18 cellular contexts compared by ENCODE assay signal in genomic region chr18:78856569-78857200, GRCh38.
DNase-seq lines count a peak whose midpoint lies in the region; ATAC-seq, FAIRE-seq and TF ChIP-seq lines count a peak whose summit lies in the region.
"Had no signal": no experiment of that assay in that cellular context is flagged by ENCODE, and none has a peak within 500 bp of the region (broad histone marks: within the 10 kb centered on the region; RNA-seq: fewer than 3 reads in every experiment).

No MANE protein-coding gene starts in this region.

- no peak for FAIRE-seq in H1 (lab: Jason Lieb, UNC)
- FAIRE-seq: GM12892 had no signal

- no peak overlapping the region for H3K27ac ChIP-seq in H1 (ENCODE audit: low read depth, low read length)
- no peak overlapping the region for H3K27ac ChIP-seq in neuronal stem cell (replicated peaks; ENCODE audit: low read length)
- H3K27ac ChIP-seq: BLaER1 treated with 17β-estradiol and CSF1 and Interleukin-3, amounts not matched to agents 10 nM and 100 nM had no signal

- H4K91ac ChIP-seq in H1 (replicated peaks; ENCODE audit: insufficient read length, low read length) (no peak overlapping the region), neuronal stem cell (ENCODE audit: low read depth, low read length, poor library complexity) (no peak overlapping the region)

- no peak overlapping the region for H4K5ac ChIP-seq in H1 (ENCODE audit: insufficient read length, low read depth, low read length)

- H3K27me3 ChIP-seq in H1 (replicated peaks in 1 of 4; ENCODE audit: control insufficient read depth in 3 of 4, extremely low read depth in 1 of 4, insufficient read depth in 3 of 4, low read length in 3 of 4) (no peaks in the 10 kb centered on the region), neuronal stem cell (ENCODE audit: control insufficient read depth in 3 of 3, insufficient read depth in 3 of 3, low read depth in 1 of 3, low read length in 3 of 3) (no peaks in the 10 kb centered on the region)
- H3K27me3 ChIP-seq: BLaER1 treated with 17β-estradiol and CSF1 and Interleukin-3, amounts not matched to agents 10 nM and 100 nM had no signal

- H2BK120ac ChIP-seq in H1 (replicated peaks; ENCODE audit: low read depth, low read length) (no peak overlapping the region), neuronal stem cell (ENCODE audit: low read depth, low read length) (no peak overlapping the region)

- no peak overlapping the region for H3K14ac ChIP-seq in H1 (ENCODE audit: insufficient read length)
- H3K14ac ChIP-seq in neuronal stem cell (ENCODE audit: low read length): no peak overlapping the region

- no peak for TF ChIP-seq RAD21 in H1 (IDR thresholded peaks at IDR 0.05 in 1 of 2, conservative IDR thresholded peaks at IDR 0.05 in 1 of 2; ENCODE audit: low read depth in 2 of 2, low read length in 2 of 2)

- H3K9me3 ChIP-seq in H1 (ENCODE audit: insufficient read depth in 2 of 2, low read depth in 1 of 2, low read length in 1 of 2) (no peaks in the 10 kb centered on the region), neuronal stem cell (replicated peaks in 1 of 2; ENCODE audit: control insufficient read depth in 2 of 2, insufficient read depth in 1 of 2, low read depth in 1 of 2, low read length in 2 of 2) (no peaks in the 10 kb centered on the region)

- no peak for TF ChIP-seq CTCF in H1 (IDR thresholded peaks at IDR 0.05; ENCODE audit: control extremely low read depth in 1 of 3, insufficient read depth in 1 of 3, low read depth in 1 of 3, low read length in 3 of 3)

- WGBS in H1 (ENCODE audit: extremely low coverage in 1 of 2, insufficient coverage in 1 of 2, insufficient read length in 1 of 2, insufficient replicate concordance in 2 of 2, low coverage in 1 of 2, low lambda C conversion rate in 2 of 2, missing lambda C conversion rate in 1 of 2), 2 experiments: 93% methylated on average over 44 of the region's 48 CpGs; no CpG with 5 or more reads in 1 of the 2 experiments
- WGBS in neuronal stem cell (ENCODE audit: extremely low coverage in 2 of 2, insufficient read length in 2 of 2, insufficient replicate concordance in 1 of 2), 2 donors: no CpG with 5 or more reads among the region's 48 CpGs

- no peak for TF ChIP-seq POLR2A in H1 (IDR thresholded peaks at IDR 0.05; ENCODE audit: control extremely low read depth in 1 of 2, low read depth in 2 of 2, low read length in 2 of 2)

- no peaks in the 10 kb centered on the region for H3K23me2 ChIP-seq in H1 (ENCODE audit: low read depth, low read length)

- no peak overlapping the region for H3K18ac ChIP-seq in H1 (ENCODE audit: extremely low read depth, low read length)
- peak overlapping the region; percentile 18 for H3K18ac ChIP-seq in neuronal stem cell (ENCODE audit: low read length)

- no peak overlapping the region for H2BK12ac ChIP-seq in H1 (ENCODE audit: low read depth, low read length)
- no peak overlapping the region for H2BK12ac ChIP-seq in neuronal stem cell (ENCODE audit: low read length)

- POLR2A ChIA-PET in H1 (lab: Charles Lee; ENCODE audit: partially characterized antibody): no interaction called here

- H3K4me2 ChIP-seq in H1 (ENCODE audit: insufficient read depth in 1 of 2, low read depth in 2 of 2, low read length in 2 of 2) (no peak overlapping the region), neuronal stem cell (ENCODE audit: insufficient read depth, low read length, poor library complexity, severe bottlenecking) (no peak overlapping the region)

- H2AK5ac ChIP-seq in H1 (ENCODE audit: low read depth, low read length) (no peak overlapping the region), neuronal stem cell (ENCODE audit: low read depth, low read length) (no peak overlapping the region)

- H2BK15ac ChIP-seq in H1 (ENCODE audit: low read length): no peak overlapping the region
- H2BK15ac ChIP-seq in neuronal stem cell (ENCODE audit: low read length): no peak overlapping the region

- no peaks in the 10 kb centered on the region for H4K20me1 ChIP-seq in H1 (replicated peaks in 1 of 2; ENCODE audit: control insufficient read depth in 1 of 2, insufficient read depth in 2 of 2, low read length in 2 of 2)
- H4K20me1 ChIP-seq: BLaER1 treated with 17β-estradiol and CSF1 and Interleukin-3, amounts not matched to agents 10 nM and 100 nM had no signal

- no peaks in the 10 kb centered on the region for H3K79me1 ChIP-seq in H1 (ENCODE audit: low read depth, low read length)
- no peaks in the 10 kb centered on the region for H3K79me1 ChIP-seq in neuronal stem cell (ENCODE audit: low read depth, low read length)

- H3K23ac ChIP-seq in H1 (ENCODE audit: insufficient read length): no peak overlapping the region
- no peak overlapping the region for H3K23ac ChIP-seq in neuronal stem cell (ENCODE audit: low read depth, low read length, poor library complexity)

- no peak overlapping the region for H2BK20ac ChIP-seq in H1 (ENCODE audit: low read length)

- no peak overlapping the region for H3K56ac ChIP-seq in H1 (replicated peaks; ENCODE audit: insufficient read length, low read depth, low read length)

- H4K8ac ChIP-seq in H1 (ENCODE audit: extremely low read depth, insufficient read depth, low read length): peak overlapping the region; percentile 69; the same call in 1 of the 2 replicates
- no peak overlapping the region for H4K8ac ChIP-seq in neuronal stem cell (ENCODE audit: low read depth, low read length)

- no peak overlapping the region for H3K4me3 ChIP-seq in H1 (ENCODE audit: extremely low read depth in 1 of 4, insufficient read depth in 2 of 4, low read depth in 3 of 4, low read length in 4 of 4)
- no peak overlapping the region for H3K4me3 ChIP-seq in neuronal stem cell (ENCODE audit: low read length in 2 of 2)
- H3K4me3 ChIP-seq: BLaER1 treated with 17β-estradiol and CSF1 and Interleukin-3, amounts not matched to agents 10 nM and 100 nM had no signal

- H3K9ac ChIP-seq in H1 (replicated peaks in 1 of 4; ENCODE audit: extremely low read depth in 1 of 4, low read depth in 3 of 4, low read length in 3 of 4) (no peak overlapping the region), neuronal stem cell (ENCODE audit: low read depth, low read length, poor library complexity) (no peak overlapping the region)
- H3K9ac ChIP-seq: BLaER1 treated with 17β-estradiol and CSF1 and Interleukin-3, amounts not matched to agents 10 nM and 100 nM had no signal

- H3K36me3 ChIP-seq in H1 (ENCODE audit: control insufficient read depth in 2 of 4, insufficient read depth in 4 of 4, low read length in 3 of 4): no peaks in the 10 kb centered on the region
- no peaks in the 10 kb centered on the region for H3K36me3 ChIP-seq in neuronal stem cell (replicated peaks in 1 of 2; ENCODE audit: control insufficient read depth in 2 of 2, insufficient read depth in 2 of 2, low read length in 2 of 2)
- H3K36me3 ChIP-seq: BLaER1 treated with 17β-estradiol and CSF1 and Interleukin-3, amounts not matched to agents 10 nM and 100 nM had no signal

- peak; percentile 47 for DNase-seq in NCI-H748 (lab: John Stamatoyannopoulos, UW; ENCODE audit: unreplicated experiment)
- no peak for DNase-seq in NCI-H748 treated with DMSO at 0.1 percent for 48 hours (lab: John Stamatoyannopoulos, UW)
- DNase-seq in H1 (ENCODE audit: low read depth in 1 of 2, low spot score in 2 of 2): no peak
- DNase-seq in neuronal stem cell (ENCODE audit: low spot score): no peak
- no peak for DNase-seq in ecto neural progenitor cell (ENCODE audit: low spot score)
- DNase-seq in NCI-H1092 treated with DMSO at 0.1 percent for 48 hours (lab: John Stamatoyannopoulos, UW): no peak
- DNase-seq: ACHN; Calu3; CD4-positive, CD25-positive, alpha-beta regulatory T cell; DMS153; DND-41; GDM1; GOT3; HCEC 1CT; HFFc6 had no signal

- no peaks in the 10 kb centered on the region for H3K79me2 ChIP-seq in H1 (ENCODE audit: control insufficient read depth in 1 of 2, insufficient read depth in 2 of 2, low read length in 2 of 2)

- no peak for ATAC-seq in GM19463 (IDR thresholded peaks at IDR 0.05; ENCODE audit: unreplicated experiment)

- H3K4me1 ChIP-seq in H1 (replicated peaks in 1 of 4; ENCODE audit: control insufficient read depth in 3 of 4, insufficient read depth in 4 of 4, low read length in 3 of 4): no peaks in the 10 kb centered on the region; a peak in 1 of 7 replicates
- peaks cover 0 to 9% of the 10 kb centered on the region in 2 donors for H3K4me1 ChIP-seq in neuronal stem cell (ENCODE audit: control insufficient read depth in 2 of 2, insufficient read depth in 1 of 2, low read depth in 1 of 2, low read length in 2 of 2)

- H2AFZ ChIP-seq in H1 (ENCODE audit: low read length) (no peak overlapping the region), neuronal stem cell (ENCODE audit: low read length) (no peak overlapping the region)

- CTCF ChIA-PET in H1 (lab: Charles Lee; ENCODE audit: partially characterized antibody): interaction anchor here (1.0 to 5.6 kb wide), 3 partner anchors 16 to 29 kb away, joined by 3 to 35 read pairs (median 5); no protein-coding TSS in a partner anchor

- H3K4ac ChIP-seq in H1 (replicated peaks; ENCODE audit: insufficient read length, low read depth, low read length) (no peak overlapping the region), neuronal stem cell (ENCODE audit: low read length) (peak overlapping the region; percentile 39)

- TF ChIP-seq EP300 in H1 (IDR thresholded peaks at IDR 0.05; ENCODE audit: borderline replicate concordance in 1 of 2, low read depth in 2 of 2, low read length in 2 of 2): no peak

- H2BK5ac ChIP-seq in H1 (ENCODE audit: low read depth, low read length) (no peak overlapping the region), neuronal stem cell (ENCODE audit: low read length) (no peak overlapping the region)

TF ChIP-seq in H1, 55 proteins besides CTCF, POLR2A, EP300 and RAD21 (continues in another document):
- no peak for TF ChIP-seq RXRA (IDR thresholded peaks at IDR 0.05; ENCODE audit: insufficient read depth, low read depth, low read length)
- no peak for TF ChIP-seq POLR2AphosphoS5 (IDR thresholded peaks at IDR 0.05; ENCODE audit: low read depth, low read length)
- TF ChIP-seq SIRT6 (IDR thresholded peaks at IDR 0.05; ENCODE audit: low read length): no peak
- no peak for TF ChIP-seq SIX5 (IDR thresholded peaks at IDR 0.05; ENCODE audit: low read depth, low read length)
- TF ChIP-seq RNF2 (IDR thresholded peaks at IDR 0.05; ENCODE audit: borderline replicate concordance, low read depth, low read length, missing control alignments, poor library complexity, severe bottlenecking): no peak
- TF ChIP-seq CBX8 (IDR thresholded peaks at IDR 0.05; ENCODE audit: borderline replicate concordance, low read depth, low read length): no peak
- TF ChIP-seq KDM4A (IDR thresholded peaks at IDR 0.05; ENCODE audit: low read depth, low read length, severe bottlenecking): no peak
- no peak for TF ChIP-seq FOSL1 (IDR thresholded peaks at IDR 0.05; ENCODE audit: insufficient read depth, low read depth, low read length)
- TF ChIP-seq BRCA1 (IDR thresholded peaks at IDR 0.05; ENCODE audit: low read depth, low read length): no peak
- no peak for TF ChIP-seq SP2 (IDR thresholded peaks at IDR 0.05; ENCODE audit: low read length)
- no peak for TF ChIP-seq ATF3 (IDR thresholded peaks at IDR 0.05; ENCODE audit: insufficient read depth, low read depth, low read length)
- no peak for TF ChIP-seq CBX5 (IDR thresholded peaks at IDR 0.05; ENCODE audit: low read depth, low read length)
